1 cellular context compared by ENCODE assay signal in the genomic region with DNA sequence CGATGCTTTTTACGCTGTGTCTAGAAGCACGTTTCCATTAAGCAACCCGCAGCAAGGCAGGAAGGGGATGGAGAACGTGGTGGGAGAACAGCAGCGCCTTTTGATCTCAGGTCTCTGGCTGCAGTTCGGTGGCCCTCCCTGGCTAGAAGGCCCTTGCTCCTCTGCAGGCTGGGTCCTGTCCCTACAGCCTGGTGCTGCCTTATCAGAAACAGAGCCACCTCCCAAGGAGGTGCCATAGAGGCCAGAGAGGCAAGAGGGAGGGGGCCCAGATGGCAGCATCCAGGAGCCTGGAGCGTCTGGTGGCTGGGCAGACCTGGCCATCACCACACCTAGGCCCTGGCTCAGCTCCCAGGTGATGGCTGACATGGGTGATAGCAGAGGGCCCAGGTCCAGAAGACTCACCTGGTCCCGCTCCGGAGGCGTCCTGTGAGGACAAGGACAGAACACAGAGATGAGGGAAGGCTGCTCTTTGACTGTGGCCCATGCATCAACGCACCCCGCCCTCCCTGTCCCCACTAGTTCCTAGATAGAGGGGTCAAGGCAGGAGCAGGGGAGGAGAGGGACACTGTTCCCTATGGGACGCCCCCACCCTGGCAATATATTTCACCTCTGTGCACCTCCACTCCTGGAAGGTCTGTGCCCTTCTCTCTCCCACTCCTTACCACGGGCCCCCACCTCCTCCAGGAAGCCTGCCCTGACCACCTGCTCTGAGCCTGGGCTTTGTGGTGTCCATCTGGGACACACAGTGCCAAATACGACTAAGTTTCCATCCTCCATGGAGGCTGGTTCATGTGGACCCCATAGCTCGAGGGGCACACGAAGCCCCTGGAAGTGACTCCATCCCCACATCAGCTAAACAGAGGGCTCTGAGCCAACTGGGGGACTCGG.
TF ChIP-seq lines count a peak whose summit lies in the region.

No MANE protein-coding gene starts in this region.

TF ChIP-seq in HepG2, 621 proteins besides CTCF, POLR2A, EP300 and RAD21:
- TF ChIP-seq PHF21A (CRISPR knock-in tag; IDR thresholded peaks at IDR 0.05) = no peak
- no peak for TF ChIP-seq ZC3H13 (CRISPR knock-in tag; IDR thresholded peaks at IDR 0.05)
- no peak for TF ChIP-seq ZNF224 (CRISPR knock-in tag; IDR thresholded peaks at IDR 0.05)
- TF ChIP-seq, protein P1, sequence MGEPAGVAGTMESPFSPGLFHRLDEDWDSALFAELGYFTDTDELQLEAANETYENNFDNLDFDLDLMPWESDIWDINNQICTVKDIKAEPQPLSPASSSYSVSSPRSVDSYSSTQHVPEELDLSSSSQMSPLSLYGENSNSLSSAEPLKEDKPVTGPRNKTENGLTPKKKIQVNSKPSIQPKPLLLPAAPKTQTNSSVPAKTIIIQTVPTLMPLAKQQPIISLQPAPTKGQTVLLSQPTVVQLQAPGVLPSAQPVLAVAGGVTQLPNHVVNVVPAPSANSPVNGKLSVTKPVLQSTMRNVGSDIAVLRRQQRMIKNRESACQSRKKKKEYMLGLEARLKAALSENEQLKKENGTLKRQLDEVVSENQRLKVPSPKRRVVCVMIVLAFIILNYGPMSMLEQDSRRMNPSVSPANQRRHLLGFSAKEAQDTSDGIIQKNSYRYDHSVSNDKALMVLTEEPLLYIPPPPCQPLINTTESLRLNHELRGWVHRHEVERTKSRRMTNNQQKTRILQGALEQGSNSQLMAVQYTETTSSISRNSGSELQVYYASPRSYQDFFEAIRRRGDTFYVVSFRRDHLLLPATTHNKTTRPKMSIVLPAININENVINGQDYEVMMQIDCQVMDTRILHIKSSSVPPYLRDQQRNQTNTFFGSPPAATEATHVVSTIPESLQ (CRISPR knock-in tag; conservative IDR thresholded peaks at IDR 0.05) = no peak
- TF ChIP-seq ZNF773 (CRISPR knock-in tag; IDR thresholded peaks at IDR 0.05; ENCODE audit: borderline replicate concordance) = no peak
- no peak for TF ChIP-seq FOXJ3 (CRISPR knock-in tag; IDR thresholded peaks at IDR 0.05; ENCODE audit: borderline replicate concordance)
- no peak for TF ChIP-seq MAF1 (CRISPR knock-in tag; IDR thresholded peaks at IDR 0.05; ENCODE audit: borderline replicate concordance)
- TF ChIP-seq, protein P2, sequence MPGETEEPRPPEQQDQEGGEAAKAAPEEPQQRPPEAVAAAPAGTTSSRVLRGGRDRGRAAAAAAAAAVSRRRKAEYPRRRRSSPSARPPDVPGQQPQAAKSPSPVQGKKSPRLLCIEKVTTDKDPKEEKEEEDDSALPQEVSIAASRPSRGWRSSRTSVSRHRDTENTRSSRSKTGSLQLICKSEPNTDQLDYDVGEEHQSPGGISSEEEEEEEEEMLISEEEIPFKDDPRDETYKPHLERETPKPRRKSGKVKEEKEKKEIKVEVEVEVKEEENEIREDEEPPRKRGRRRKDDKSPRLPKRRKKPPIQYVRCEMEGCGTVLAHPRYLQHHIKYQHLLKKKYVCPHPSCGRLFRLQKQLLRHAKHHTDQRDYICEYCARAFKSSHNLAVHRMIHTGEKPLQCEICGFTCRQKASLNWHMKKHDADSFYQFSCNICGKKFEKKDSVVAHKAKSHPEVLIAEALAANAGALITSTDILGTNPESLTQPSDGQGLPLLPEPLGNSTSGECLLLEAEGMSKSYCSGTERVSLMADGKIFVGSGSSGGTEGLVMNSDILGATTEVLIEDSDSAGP (CRISPR knock-in tag; IDR thresholded peaks at IDR 0.05; ENCODE audit: borderline replicate concordance) = no peak
- TF ChIP-seq, protein P3, sequence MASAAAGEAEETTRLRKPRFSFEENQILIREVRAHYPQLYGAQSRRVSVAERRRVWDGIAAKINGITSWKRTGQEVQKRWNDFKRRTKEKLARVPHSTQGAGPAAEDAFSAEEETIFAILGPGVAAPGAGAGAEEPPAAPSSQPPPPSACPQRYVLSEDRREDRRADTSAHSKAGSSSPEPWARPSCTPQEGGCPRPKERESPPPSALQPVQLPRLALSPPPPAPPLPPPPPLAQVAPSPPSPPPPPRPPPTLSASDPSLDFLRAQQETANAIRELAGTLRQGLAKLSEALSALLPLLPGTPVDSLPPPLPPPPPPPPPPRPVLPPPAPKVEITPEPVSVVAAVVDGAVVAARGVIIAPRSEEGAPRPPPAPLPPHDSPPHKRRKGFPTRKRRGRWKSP (CRISPR knock-in tag; IDR thresholded peaks at IDR 0.05) = no peak
- no peak for TF ChIP-seq ZNF670 (CRISPR knock-in tag; IDR thresholded peaks at IDR 0.05; ENCODE audit: borderline replicate concordance)
- TF ChIP-seq GLI4 (CRISPR knock-in tag; IDR thresholded peaks at IDR 0.05; ENCODE audit: borderline replicate concordance) = no peak
- no peak for TF ChIP-seq FOXC1 (CRISPR knock-in tag; IDR thresholded peaks at IDR 0.05; ENCODE audit: borderline replicate concordance)
- no peak for TF ChIP-seq JARID2 (CRISPR knock-in tag; IDR thresholded peaks at IDR 0.05; ENCODE audit: insufficient replicate concordance)
- no peak for TF ChIP-seq ZNF574 (CRISPR knock-in tag; IDR thresholded peaks at IDR 0.05)
- TF ChIP-seq, protein P4, sequence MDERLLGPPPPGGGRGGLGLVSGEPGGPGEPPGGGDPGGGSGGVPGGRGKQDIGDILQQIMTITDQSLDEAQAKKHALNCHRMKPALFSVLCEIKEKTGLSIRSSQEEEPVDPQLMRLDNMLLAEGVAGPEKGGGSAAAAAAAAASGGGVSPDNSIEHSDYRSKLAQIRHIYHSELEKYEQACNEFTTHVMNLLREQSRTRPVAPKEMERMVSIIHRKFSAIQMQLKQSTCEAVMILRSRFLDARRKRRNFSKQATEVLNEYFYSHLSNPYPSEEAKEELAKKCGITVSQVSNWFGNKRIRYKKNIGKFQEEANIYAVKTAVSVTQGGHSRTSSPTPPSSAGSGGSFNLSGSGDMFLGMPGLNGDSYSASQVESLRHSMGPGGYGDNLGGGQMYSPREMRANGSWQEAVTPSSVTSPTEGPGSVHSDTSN (CRISPR knock-in tag; IDR thresholded peaks at IDR 0.05) = no peak
- TF ChIP-seq, protein P5, sequence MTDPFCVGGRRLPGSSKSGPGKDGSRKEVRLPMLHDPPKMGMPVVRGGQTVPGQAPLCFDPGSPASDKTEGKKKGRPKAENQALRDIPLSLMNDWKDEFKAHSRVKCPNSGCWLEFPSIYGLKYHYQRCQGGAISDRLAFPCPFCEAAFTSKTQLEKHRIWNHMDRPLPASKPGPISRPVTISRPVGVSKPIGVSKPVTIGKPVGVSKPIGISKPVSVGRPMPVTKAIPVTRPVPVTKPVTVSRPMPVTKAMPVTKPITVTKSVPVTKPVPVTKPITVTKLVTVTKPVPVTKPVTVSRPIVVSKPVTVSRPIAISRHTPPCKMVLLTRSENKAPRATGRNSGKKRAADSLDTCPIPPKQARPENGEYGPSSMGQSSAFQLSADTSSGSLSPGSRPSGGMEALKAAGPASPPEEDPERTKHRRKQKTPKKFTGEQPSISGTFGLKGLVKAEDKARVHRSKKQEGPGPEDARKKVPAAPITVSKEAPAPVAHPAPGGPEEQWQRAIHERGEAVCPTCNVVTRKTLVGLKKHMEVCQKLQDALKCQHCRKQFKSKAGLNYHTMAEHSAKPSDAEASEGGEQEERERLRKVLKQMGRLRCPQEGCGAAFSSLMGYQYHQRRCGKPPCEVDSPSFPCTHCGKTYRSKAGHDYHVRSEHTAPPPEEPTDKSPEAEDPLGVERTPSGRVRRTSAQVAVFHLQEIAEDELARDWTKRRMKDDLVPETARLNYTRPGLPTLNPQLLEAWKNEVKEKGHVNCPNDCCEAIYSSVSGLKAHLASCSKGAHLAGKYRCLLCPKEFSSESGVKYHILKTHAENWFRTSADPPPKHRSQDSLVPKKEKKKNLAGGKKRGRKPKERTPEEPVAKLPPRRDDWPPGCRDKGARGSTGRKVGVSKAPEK (CRISPR knock-in tag; IDR thresholded peaks at IDR 0.05; ENCODE audit: borderline replicate concordance) = no peak
